ENCODE assay signal across 8 cellular contexts in genomic region chr6:149545258-149545753, GRCh38. TPM values are rescaled to one million over a fixed set of nuclear protein-coding genes. Genes with fewer than 3 reads are reported as not detected.
DNase-seq lines count a peak whose midpoint lies in the region; ATAC-seq, FAIRE-seq and TF ChIP-seq lines count a peak whose summit lies in the region.

No MANE protein-coding gene starts in this region.

- TF ChIP-seq CTCF in A549 (IDR thresholded peaks at IDR 0.05) (peak; percentile 19; the same call in 1 of the 3 replicates), mammary epithelial cell (conservative IDR thresholded peaks at IDR 0.05 in 1 of 2, IDR thresholded peaks at IDR 0.05 in 1 of 2; ENCODE audit: extremely low read depth in 1 of 2, insufficient read depth in 1 of 2, low read depth in 1 of 2, low read length in 2 of 2) (no peak), smooth muscle cell (IDR thresholded peaks at IDR 0.05; ENCODE audit: borderline replicate concordance, insufficient read depth, poor library complexity, severe bottlenecking) (peak; percentile 12)

- H3K9ac ChIP-seq in mammary epithelial cell (ENCODE audit: insufficient read depth, low read length) = peak overlapping the region; percentile 100
- peak overlapping the region; percentile 100 for H3K9ac ChIP-seq in smooth muscle cell (ENCODE audit: low read depth)

- intact Hi-C loops in mammary epithelial cell (cut with micrococcal nuclease) = loop anchor here (1.0 to 5.0 kb wide), 2 partner anchors 102 to 172 kb away; partner anchors contain the start of gene LATS1

- TF ChIP-seq EP300 in A549 (IDR thresholded peaks at IDR 0.05) = no peak

- no peak for TF ChIP-seq RAD21 in A549 (conservative IDR thresholded peaks at IDR 0.05 in 1 of 2, IDR thresholded peaks at IDR 0.05 in 1 of 2)

- H3K36me3 ChIP-seq in mammary epithelial cell (ENCODE audit: insufficient read depth, low read length) (peaks cover 5% of the 10 kb centered on the region), smooth muscle cell (ENCODE audit: low read depth) (no peaks in the 10 kb centered on the region)

- H3K9me3 ChIP-seq in A549 (no peaks in the 10 kb centered on the region), mammary epithelial cell (replicated peaks; ENCODE audit: insufficient read depth, low read length) (no peaks in the 10 kb centered on the region), smooth muscle cell (replicated peaks; ENCODE audit: low read depth) (no peaks in the 10 kb centered on the region)

- H3K4me1 ChIP-seq in A549 (peaks cover 15% of the 10 kb centered on the region), mammary epithelial cell (ENCODE audit: insufficient read depth, low read length) (peaks cover 4% of the 10 kb centered on the region), smooth muscle cell (ENCODE audit: low read depth) (peaks cover 15% of the 10 kb centered on the region)

- H3K79me2 ChIP-seq in mammary epithelial cell (ENCODE audit: insufficient read depth, low read length) (peaks cover 52% of the 10 kb centered on the region), smooth muscle cell (ENCODE audit: low read depth) (peaks cover 54% of the 10 kb centered on the region)

- WGBS in A549 (ENCODE audit: missing lambda C conversion rate) = under 1% methylated on average over 16 of the region's 16 CpGs
- under 1% methylated on average over 16 of the region's 16 CpGs for WGBS in mammary epithelial cell (ENCODE audit: low coverage, missing lambda C conversion rate)
- WGBS in smooth muscle cell (ENCODE audit: low lambda C conversion rate) = under 1% methylated on average over 16 of the region's 16 CpGs

- no peaks in the 10 kb centered on the region for H3K9me3 Mint-ChIP-seq in IgD-negative memory B cell

- CTCF ChIA-PET in A549 (lab: Yijun Ruan, JAX) (interaction anchor here (0.7 to 1.8 kb wide), 14 partner anchors 9 to 969 kb away, joined by 3 to 9 read pairs (median 3); no protein-coding TSS in a partner anchor), mammary epithelial cell (lab: Charles Lee; ENCODE audit: low non-redundant PET) (interaction anchor here (0.6 kb wide), 2 partner anchors 17 to 21 kb away, joined by 3 to 4 read pairs; partner anchors contain the start of gene GINM1)

- no peaks in the 10 kb centered on the region for H3K36me3 Mint-ChIP-seq in IgD-negative memory B cell

- ATAC-seq in A549 = peak; percentile 60 to 72
- peak; percentile 11 for ATAC-seq in GM19023 (IDR thresholded peaks at IDR 0.05; ENCODE audit: unreplicated experiment)
- no peak for ATAC-seq in GM18861 (IDR thresholded peaks at IDR 0.05; ENCODE audit: unreplicated experiment)

- dilution Hi-C loops in mammary epithelial cell (cut with HindIII; ENCODE audit: low sequenced_read_pairs) = no loop called here

- H4K20me1 ChIP-seq in mammary epithelial cell (ENCODE audit: insufficient read depth, low read length) (no peaks in the 10 kb centered on the region), smooth muscle cell (ENCODE audit: low read depth) (peaks cover 47% of the 10 kb centered on the region)

- POLR2A ChIA-PET in A549 (lab: Yijun Ruan, JAX) = interaction anchor here (0.6 to 1.7 kb wide), 5 partner anchors 17 to 513 kb away, joined by 3 to 8 read pairs (median 5); partner anchors contain the start of gene GINM1

- peak overlapping the region; percentile 95 for H3K4me3 ChIP-seq in A549
- H3K4me3 ChIP-seq in mammary epithelial cell (replicated peaks in 1 of 3; ENCODE audit: insufficient read depth in 1 of 3, low read depth in 2 of 3, low read length in 3 of 3) = peak overlapping the region; percentile 89 to 90 (median 90)
- H3K4me3 ChIP-seq in smooth muscle cell = peak overlapping the region; percentile 93

- TF ChIP-seq POLR2A in A549 (IDR thresholded peaks at IDR 0.05; ENCODE audit: low read length) = no peak

- DNase-seq in A549 (ENCODE audit: low read depth in 1 of 2, low spot score in 1 of 2) (peak in 1 of 2 experiments; percentile 42), UCSD-AML1 (lab: John Stamatoyannopoulos, UW; ENCODE audit: unreplicated experiment) (peak; percentile 39), mammary epithelial cell (no peak), inferior parietal cortex (ENCODE audit: extremely low spot score) (peak; percentile 34), smooth muscle cell (lab: John Stamatoyannopoulos, UW; ENCODE audit: unreplicated experiment) (peak; percentile 35)

- peak overlapping the region; percentile 98 to 99 (median 98) for H3K4me3 Mint-ChIP-seq in IgD-negative memory B cell

- peaks cover 23 to 29% (median 26%) of the 10 kb centered on the region in 3 donors for H3K4me1 Mint-ChIP-seq in IgD-negative memory B cell

- no peaks in the 10 kb centered on the region for H3F3A ChIP-seq in smooth muscle cell (ENCODE audit: low read depth)

- H3K4me2 ChIP-seq in A549 (peak overlapping the region; percentile 90), mammary epithelial cell (ENCODE audit: insufficient read depth, low read depth, low read length) (peak overlapping the region; percentile 93), smooth muscle cell (peak overlapping the region; percentile 93)

- peak overlapping the region; percentile 88 for H2AFZ ChIP-seq in mammary epithelial cell (ENCODE audit: low read depth, low read length)
- H2AFZ ChIP-seq in smooth muscle cell (ENCODE audit: low read depth) = peak overlapping the region; percentile 78

- FAIRE-seq in A549 (lab: Jason Lieb, UNC) = no peak

- BruUV-seq in mammary epithelial cell (replicated peaks; lab: Mats Ljungman, UMichigan) = TSS peak; percentile 44

- H3K27ac Mint-ChIP-seq in IgD-negative memory B cell = peak overlapping the region; percentile 100

- H3K27me3 ChIP-seq in mammary epithelial cell (ENCODE audit: insufficient read depth, low read length) (no peaks in the 10 kb centered on the region), smooth muscle cell (ENCODE audit: low read depth) (peaks cover 4% of the 10 kb centered on the region)

- no peaks in the 10 kb centered on the region for H3K27me3 Mint-ChIP-seq in IgD-negative memory B cell

- in situ Hi-C loops in mammary epithelial cell (cut with MboI; ENCODE audit: low sequenced_read_pairs in 2 of 2) = no loop called here

- H3K27ac ChIP-seq in A549 (peak overlapping the region; percentile 86 to 91), mammary epithelial cell (ENCODE audit: insufficient read depth, low read depth, low read length) (peak overlapping the region; percentile 97), smooth muscle cell (ENCODE audit: low read depth) (peak overlapping the region; percentile 100)

TF ChIP-seq in A549, 52 proteins besides CTCF, POLR2A, EP300 and RAD21:
- no peak for TF ChIP-seq USF2 (IDR thresholded peaks at IDR 0.05)
- no peak for TF ChIP-seq CBX2 (IDR thresholded peaks at IDR 0.05; ENCODE audit: borderline replicate concordance, low read depth)
- no peak for TF ChIP-seq KDM5A (IDR thresholded peaks at IDR 0.05)
- no peak for TF ChIP-seq ZSCAN20 (CRISPR knock-in tag; IDR thresholded peaks at IDR 0.05)
- TF ChIP-seq E2F6 (IDR thresholded peaks at IDR 0.05; ENCODE audit: borderline replicate concordance, low read depth) = no peak
- TF ChIP-seq TP53 (CRISPR knock-in tag; IDR thresholded peaks at IDR 0.05) = no peak
- TF ChIP-seq NPAS2 (CRISPR knock-in tag; IDR thresholded peaks at IDR 0.05; ENCODE audit: borderline replicate concordance) = no peak
- no peak for TF ChIP-seq ZNF302 (CRISPR knock-in tag; IDR thresholded peaks at IDR 0.05)
- TF ChIP-seq POLR2AphosphoS2 (conservative IDR thresholded peaks at IDR 0.05; ENCODE audit: low read length) = no peak
- TF ChIP-seq RFX5 (IDR thresholded peaks at IDR 0.05) = no peak
- TF ChIP-seq GATA3 (IDR thresholded peaks at IDR 0.05; ENCODE audit: borderline replicate concordance) = no peak
- TF ChIP-seq TFCP2L1 (CRISPR knock-in tag; IDR thresholded peaks at IDR 0.05) = no peak
- TF ChIP-seq ESRRA (IDR thresholded peaks at IDR 0.05; ENCODE audit: borderline replicate concordance, low read length) = no peak
- TF ChIP-seq EHF (CRISPR knock-in tag; IDR thresholded peaks at IDR 0.05) = no peak

RNA-seq across cellular contexts. Expression of gene PPIL4, which starts 0.5 kb away (rescaled TPM):
- polyA plus RNA-seq in A549 (2011; rRNA removed) (8.9 and 12.1 TPM in 2 replicates), A549 (2017; fragmentation: RNase III; extraction: RNeasy Plus Mini Kit Qiagen cat#74134 plus additional on column Dnase treatment) (16.5 to 18.2 TPM (median 17.2 TPM) in 3 replicates), IgD-negative memory B cell (11.1 TPM), mammary epithelial cell (3.6 TPM), smooth muscle cell (30.8 and 36.8 TPM in 2 replicates)
- 1.6 and 2.0 TPM in 2 replicates for polyA plus RNA-seq in A549 (2012; cell fraction: cytosol; rRNA removed)
- polyA plus RNA-seq in A549 (2012; cell fraction: nucleus; rRNA removed) = 0.92 and 1.7 TPM in 2 replicates
- polyA minus RNA-seq in A549 (2011; rRNA and poly(A)+ RNA removed) = 2.5 and 2.7 TPM in 2 replicates
- total RNA-seq in mammary epithelial cell (10 to 100 TPM; 18.7 to 28.8 TPM), smooth muscle cell (64.8 and 65.3 TPM in 2 replicates)
- 7.3 TPM for polyA minus RNA-seq in mammary epithelial cell

RNA-seq across cellular contexts. Expression of gene GINM1, which starts 20.9 kb away (rescaled TPM):
- polyA plus RNA-seq in A549 (2011; rRNA removed) = 25.9 and 34.9 TPM in 2 replicates
- 8.2 and 8.6 TPM in 2 replicates for polyA plus RNA-seq in A549 (2012; cell fraction: cytosol; rRNA removed)
- 3.0 and 4.5 TPM in 2 replicates for polyA plus RNA-seq in A549 (2012; cell fraction: nucleus; rRNA removed)
- 23.1 to 24.2 TPM (median 24.0 TPM) in 3 replicates for polyA plus RNA-seq in A549 (2017; fragmentation: RNase III; extraction: RNeasy Plus Mini Kit Qiagen cat#74134 plus additional on column Dnase treatment)
- 3.2 and 3.8 TPM in 2 replicates for polyA minus RNA-seq in A549 (2011; rRNA and poly(A)+ RNA removed)
- 46.7 TPM for polyA plus RNA-seq in IgD-negative memory B cell
- total RNA-seq in mammary epithelial cell = 10 to 100 TPM; 33.0 to 34.0 TPM
- polyA plus RNA-seq in mammary epithelial cell = 19.2 TPM
- 10.3 TPM for polyA minus RNA-seq in mammary epithelial cell
- total RNA-seq in smooth muscle cell = 48.0 and 52.6 TPM in 2 replicates
- polyA plus RNA-seq in smooth muscle cell = 45.9 and 46.8 TPM in 2 replicates

Comparison
In these comparisons a context has a peak if more than half of its experiments do, and no peak if none do; other contexts are left out.
1. CTCF ChIP-seq: peak in A549 (single experiment) and smooth muscle cell (single experiment); none in mammary epithelial cell (0 of 2).
2. Peak in every context shown above with its lines, with median percentiles within 50 percentile points of each other: H3K27ac ChIP-seq, H3K4me2 ChIP-seq and H3K4me3 ChIP-seq.